ENCODE assay signal across 27 cellular contexts in the genomic region with DNA sequence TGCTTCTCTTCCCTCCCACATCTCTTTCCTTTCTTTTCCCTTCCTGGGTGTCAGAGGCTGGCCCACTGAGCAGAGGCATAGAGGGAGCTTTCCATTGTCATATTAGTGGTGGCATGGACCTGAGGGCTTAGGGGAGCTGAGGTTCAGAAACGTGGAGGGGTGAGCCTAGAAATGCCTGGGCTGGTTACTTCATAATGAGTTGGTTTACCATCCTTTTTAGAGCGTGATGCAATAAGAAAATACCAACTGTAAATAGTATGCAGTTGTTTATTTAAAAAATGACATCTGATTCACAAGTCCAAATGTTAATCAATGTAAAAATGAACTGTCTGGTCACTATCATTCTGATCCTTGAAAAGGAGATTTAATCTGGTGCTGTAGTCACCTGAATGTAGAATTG. TPM values are rescaled to one million over a fixed set of nuclear protein-coding genes. Genes with fewer than 3 reads are reported as not detected.
DNase-seq lines count a peak whose midpoint lies in the region; ATAC-seq, FAIRE-seq and TF ChIP-seq lines count a peak whose summit lies in the region.
"Had no signal": no experiment of that assay in that cellular context is flagged by ENCODE, and none has a peak within 500 bp of the region (broad histone marks: within the 10 kb centered on the region; RNA-seq: fewer than 3 reads in every experiment).

No MANE protein-coding gene starts in this region.

- FAIRE-seq in A549 (lab: Jason Lieb, UNC): no peak
- FAIRE-seq: A204.1, G401.6 had no signal

- H3K27ac Mint-ChIP-seq in H9 (peak overlapping the region in 2 of 3 experiments; percentile 4 to 26; a peak in 2 of 7 replicates), endodermal cell (peak overlapping the region; percentile 71)
- no peak overlapping the region for H3K27ac Mint-ChIP-seq in CD4-positive, alpha-beta T cell
- H3K27ac Mint-ChIP-seq: activated CD4-positive, alpha-beta memory T cell treated with anti-CD3 and anti-CD28 coated beads, Interleukin-2, amount 10 ng/mL, durations not matched to agents 7 days and 5 days; activated naive CD4-positive, alpha-beta T cell treated with anti-CD3 and anti-CD28 coated beads, Interleukin-2, amount 10 ng/mL, durations not matched to agents 7 days and 5 days; activated T-helper 17 cell treated with anti-CD3 and anti-CD28 coated beads, Interleukin-2, amount 50 U/mL, for 72 hours; CD8-positive, alpha-beta memory T cell; naive thymus-derived CD8-positive, alpha-beta T cell; stimulated activated memory B cell treated with anti-CD40 and anti-IgM and Interleukin-4, amounts not matched to agents 10 μg/mL and 1 μg/mL and 100 μg/mL, for 72 hours; T-helper 2 cell treated with Interferon-gamma antibody and Interleukin-4, amounts not matched to agents 5 μg/mL and 100 μg/mL, for 36 hours had no signal

- H3K27ac ChIP-seq in A549 (no peak overlapping the region), H9 (ENCODE audit: insufficient read length, low read depth, low read length) (no peak overlapping the region), endodermal cell (ENCODE audit: low read depth, low read length) (no peak overlapping the region), mesenchymal stem cell (ENCODE audit: low read length, poor library complexity, severe bottlenecking) (no peak overlapping the region), esophagus squamous epithelium (no peak overlapping the region)
- H3K27ac ChIP-seq in CD4-positive, alpha-beta T cell (ENCODE audit: low read depth, low read length): no peak overlapping the region

- no peak for TF ChIP-seq EP300 in A549 (IDR thresholded peaks at IDR 0.05)

- H2BK12ac ChIP-seq in H9 (ENCODE audit: insufficient read length, low read depth, low read length): no peak overlapping the region
- H2BK12ac ChIP-seq in mesenchymal stem cell (ENCODE audit: low read length in 2 of 2): no peak overlapping the region

- H3K9me3 ChIP-seq in A549: no peaks in the 10 kb centered on the region
- no peaks in the 10 kb centered on the region for H3K9me3 ChIP-seq in H9 (ENCODE audit: control insufficient read depth, low read depth, low read length)
- no peaks in the 10 kb centered on the region for H3K9me3 ChIP-seq in endodermal cell (ENCODE audit: control insufficient read depth, low read length)
- H3K9me3 ChIP-seq in mesenchymal stem cell (ENCODE audit: control insufficient read depth, low read length): no peaks in the 10 kb centered on the region
- H3K9me3 ChIP-seq in esophagus squamous epithelium: no peaks in the 10 kb centered on the region
- no peaks in the 10 kb centered on the region for H3K9me3 ChIP-seq in CD4-positive, alpha-beta T cell (ENCODE audit: control insufficient read depth, low read length)
- H3K9me3 ChIP-seq: BE2C had no signal

- H3K36me3 Mint-ChIP-seq in H9 (ENCODE audit: insufficient read depth in 1 of 3, low read depth in 3 of 3) (peaks cover 0 to 2% (median 1%) of the 10 kb centered on the region in 3 experiments; a peak in 2 of 7 replicates), endodermal cell (ENCODE audit: low read depth) (peaks cover 9% of the 10 kb centered on the region)
- H3K36me3 Mint-ChIP-seq in CD4-positive, alpha-beta T cell (ENCODE audit: low read depth): no peaks in the 10 kb centered on the region
- H3K36me3 Mint-ChIP-seq: activated naive CD4-positive, alpha-beta T cell treated with anti-CD3 and anti-CD28 coated beads, Interleukin-2, amount 10 ng/mL, durations not matched to agents 7 days and 5 days; CD8-positive, alpha-beta memory T cell; naive thymus-derived CD8-positive, alpha-beta T cell; stimulated activated memory B cell treated with anti-CD40 and anti-IgM and Interleukin-4, amounts not matched to agents 10 μg/mL and 1 μg/mL and 100 μg/mL, for 72 hours had no signal

- no peak overlapping the region for H3K56ac ChIP-seq in H9 (ENCODE audit: insufficient read length, low read depth, low read length)

- H3K23me2 ChIP-seq in H9 (ENCODE audit: insufficient read length, low read depth, low read length, poor library complexity, severe bottlenecking): no peaks in the 10 kb centered on the region

- H3K23ac ChIP-seq in H9 (ENCODE audit: insufficient read length, low read depth, low read length): no peak overlapping the region
- no peak overlapping the region for H3K23ac ChIP-seq in mesenchymal stem cell (ENCODE audit: low read length in 2 of 2)

- H2BK5ac ChIP-seq in H9 (ENCODE audit: insufficient read length, low read length) (no peak overlapping the region), mesenchymal stem cell (ENCODE audit: low read depth, low read length, poor library complexity, severe bottlenecking) (no peak overlapping the region)

- H3K27me3 Mint-ChIP-seq in H9 (ENCODE audit: low read depth): no peaks in the 10 kb centered on the region
- no peaks in the 10 kb centered on the region for H3K27me3 Mint-ChIP-seq in endodermal cell (ENCODE audit: insufficient read depth)
- H3K27me3 Mint-ChIP-seq in CD4-positive, alpha-beta T cell: no peaks in the 10 kb centered on the region
- H3K27me3 Mint-ChIP-seq: activated naive CD4-positive, alpha-beta T cell treated with anti-CD3 and anti-CD28 coated beads, Interleukin-2, amount 10 ng/mL, durations not matched to agents 7 days and 5 days; activated T-helper 17 cell treated with anti-CD3 and anti-CD28 coated beads, Interleukin-2, amount 50 U/mL, for 72 hours; stimulated activated memory B cell treated with anti-CD40 and anti-IgM and Interleukin-4, amounts not matched to agents 10 μg/mL and 1 μg/mL and 100 μg/mL, for 72 hours had no signal

- CTCF ChIA-PET in A549 (lab: Yijun Ruan, JAX): interaction anchor here (0.6 to 1.3 kb wide), 2 partner anchors 8 to 676 kb away, joined by 3 to 4 read pairs; no protein-coding TSS in a partner anchor
- CTCF ChIA-PET in CD4-positive, alpha-beta T cell (lab: Charles Lee): no interaction called here

- H3K4ac ChIP-seq in H9 (ENCODE audit: low read depth, low read length) (no peak overlapping the region), mesenchymal stem cell (ENCODE audit: low read depth in 1 of 2, low read length in 2 of 2) (no peak overlapping the region)

- H4K5ac ChIP-seq in H9 (ENCODE audit: insufficient read length, low read depth, low read length): no peak overlapping the region

- TF ChIP-seq CTCF in A549 (IDR thresholded peaks at IDR 0.05): no peak
- no peak for TF ChIP-seq CTCF in H9 (conservative IDR thresholded peaks at IDR 0.05)
- no peak for TF ChIP-seq CTCF in endodermal cell (conservative IDR thresholded peaks at IDR 0.05)
- no peak for TF ChIP-seq CTCF in esophagus squamous epithelium (IDR thresholded peaks at IDR 0.05)
- no peak for TF ChIP-seq CTCF in CD4-positive, alpha-beta T cell (IDR thresholded peaks at IDR 0.05)

- no peak overlapping the region for H2BK20ac ChIP-seq in H9 (ENCODE audit: low read depth, low read length, poor library complexity, severe bottlenecking)

- in situ Hi-C loops in G401 (cut with HindIII; ENCODE audit: low sequenced_read_pairs): no loop called here

- H2AK5ac ChIP-seq in H9 (ENCODE audit: insufficient read length, low read length): no peak overlapping the region
- H2AK5ac ChIP-seq in mesenchymal stem cell (ENCODE audit: low read length, severe bottlenecking): no peak overlapping the region

- WGBS in A549 (ENCODE audit: missing lambda C conversion rate): 50% methylated on average over 2 of the region's 2 CpGs
- WGBS in H9 (ENCODE audit: extremely low coverage, insufficient read length, low lambda C conversion rate): no CpG with 5 or more reads among the region's 2 CpGs
- WGBS in endodermal cell (ENCODE audit: insufficient coverage in 1 of 2, insufficient read length in 1 of 2), 2 experiments: 90 to 91% methylated on average over 2 of the region's 2 CpGs
- WGBS in mesenchymal stem cell: 38% methylated on average over 1 of the region's 2 CpGs
- WGBS in esophagus squamous epithelium, 2 donors: 50 to 66% methylated on average over 2 of the region's 2 CpGs

- no peak overlapping the region for H3K4me3 Mint-ChIP-seq in H9
- H3K4me3 Mint-ChIP-seq in endodermal cell: no peak overlapping the region
- no peak overlapping the region for H3K4me3 Mint-ChIP-seq in CD4-positive, alpha-beta T cell
- H3K4me3 Mint-ChIP-seq: activated CD4-positive, alpha-beta memory T cell treated with anti-CD3 and anti-CD28 coated beads, Interleukin-2, amount 10 ng/mL, durations not matched to agents 7 days and 5 days; activated naive CD4-positive, alpha-beta T cell treated with anti-CD3 and anti-CD28 coated beads, Interleukin-2, amount 10 ng/mL, durations not matched to agents 7 days and 5 days; activated T-helper 17 cell treated with anti-CD3 and anti-CD28 coated beads, Interleukin-2, amount 50 U/mL, for 72 hours; CD8-positive, alpha-beta memory T cell; naive thymus-derived CD8-positive, alpha-beta T cell; stimulated activated memory B cell treated with anti-CD40 and anti-IgM and Interleukin-4, amounts not matched to agents 10 μg/mL and 1 μg/mL and 100 μg/mL, for 72 hours; T-helper 2 cell treated with Interferon-gamma antibody and Interleukin-4, amounts not matched to agents 5 μg/mL and 100 μg/mL, for 36 hours had no signal

- TF ChIP-seq POLR2A in A549 (IDR thresholded peaks at IDR 0.05; ENCODE audit: low read length): no peak
- no peak for TF ChIP-seq POLR2A in esophagus squamous epithelium (IDR thresholded peaks at IDR 0.05)

- no peak overlapping the region for H2AFZ ChIP-seq in H9 (ENCODE audit: low read length)
- no peak overlapping the region for H2AFZ ChIP-seq in mesenchymal stem cell (ENCODE audit: low read depth, low read length)

- H3K18ac ChIP-seq in H9 (ENCODE audit: insufficient read length, low read depth, low read length) (no peak overlapping the region), mesenchymal stem cell (ENCODE audit: low read depth in 1 of 2, low read length in 2 of 2) (peak overlapping the region in 1 of 2 experiments; percentile 28)

- H3K79me1 ChIP-seq in H9 (ENCODE audit: insufficient read depth, low read depth, low read length, poor library complexity, severe bottlenecking) (peaks cover 8% of the 10 kb centered on the region), mesenchymal stem cell (replicated peaks; ENCODE audit: low read length, poor library complexity, severe bottlenecking) (peaks cover 20% of the 10 kb centered on the region)

- ATAC-seq in A549: peak in 1 of 2 experiments; percentile 20; a peak in 2 of 6 replicates
- no peak for ATAC-seq in CD4-positive, alpha-beta T cell (ENCODE audit: poor library complexity)
- ATAC-seq: activated T-helper 17 cell treated with anti-CD3 and anti-CD28 coated beads, Interleukin-2, amount 50 U/mL, for 72 hours; left lobe of liver; naive thymus-derived CD8-positive, alpha-beta T cell; stimulated activated memory B cell treated with anti-CD40 and anti-IgM and Interleukin-4, amounts not matched to agents 10 μg/mL and 1 μg/mL and 100 μg/mL, for 72 hours had no signal

- no peak overlapping the region for H4K8ac ChIP-seq in H9 (replicated peaks; ENCODE audit: insufficient read length, low read depth, low read length)
- H4K8ac ChIP-seq in mesenchymal stem cell (ENCODE audit: low read length): no peak overlapping the region

- H3K9me3 Mint-ChIP-seq in H9 (no peaks in the 10 kb centered on the region), endodermal cell (no peaks in the 10 kb centered on the region)
- no peaks in the 10 kb centered on the region for H3K9me3 Mint-ChIP-seq in CD4-positive, alpha-beta T cell
- H3K9me3 Mint-ChIP-seq: activated CD4-positive, alpha-beta memory T cell treated with anti-CD3 and anti-CD28 coated beads, Interleukin-2, amount 10 ng/mL, durations not matched to agents 7 days and 5 days; activated naive CD4-positive, alpha-beta T cell treated with anti-CD3 and anti-CD28 coated beads, Interleukin-2, amount 10 ng/mL, durations not matched to agents 7 days and 5 days; activated T-helper 17 cell treated with anti-CD3 and anti-CD28 coated beads, Interleukin-2, amount 50 U/mL, for 72 hours; CD8-positive, alpha-beta memory T cell; naive thymus-derived CD8-positive, alpha-beta T cell; stimulated activated memory B cell treated with anti-CD40 and anti-IgM and Interleukin-4, amounts not matched to agents 10 μg/mL and 1 μg/mL and 100 μg/mL, for 72 hours; T-helper 2 cell treated with Interferon-gamma antibody and Interleukin-4, amounts not matched to agents 5 μg/mL and 100 μg/mL, for 36 hours had no signal

- H3K79me2 ChIP-seq in H9 (ENCODE audit: insufficient read depth, low read length): no peaks in the 10 kb centered on the region; the same call in 1 of the 2 replicates

- H3K4me1 ChIP-seq in A549 (peaks cover 32% of the 10 kb centered on the region), H9 (ENCODE audit: insufficient read depth, low read length) (no peaks in the 10 kb centered on the region; the same call in 1 of the 2 replicates), endodermal cell (ENCODE audit: control insufficient read depth, insufficient read depth, low read length) (peaks cover 35% of the 10 kb centered on the region), mesenchymal stem cell (ENCODE audit: control insufficient read depth, insufficient read depth, low read depth, low read length) (peaks cover 2% of the 10 kb centered on the region), esophagus squamous epithelium (no peaks in the 10 kb centered on the region)

- POLR2A ChIA-PET in A549 (lab: Yijun Ruan, JAX): no interaction called here
- POLR2A ChIA-PET in CD4-positive, alpha-beta T cell (lab: Charles Lee): no interaction called here

- H3K4me2 ChIP-seq in A549: peak overlapping the region; percentile 26; the same call in 2 of the 3 replicates
- no peak overlapping the region for H3K4me2 ChIP-seq in H9 (ENCODE audit: insufficient read depth, insufficient read length, low read length)
- no peak overlapping the region for H3K4me2 ChIP-seq in mesenchymal stem cell (ENCODE audit: low read length, poor library complexity, severe bottlenecking)

- H3K36me3 ChIP-seq in endodermal cell (ENCODE audit: control insufficient read depth, insufficient read depth, low read length) (peaks cover 36% of the 10 kb centered on the region), mesenchymal stem cell (ENCODE audit: control insufficient read depth in 1 of 2, insufficient read depth in 2 of 2, low read depth in 1 of 2, low read length in 2 of 2) (peaks cover 0 to 88% of the 10 kb centered on the region in 2 experiments), esophagus squamous epithelium (no peaks in the 10 kb centered on the region)

- no peak overlapping the region for H2BK120ac ChIP-seq in H9 (ENCODE audit: low read depth, low read length, poor library complexity, severe bottlenecking)
- H2BK120ac ChIP-seq in mesenchymal stem cell (ENCODE audit: low read depth, low read length): no peak overlapping the region

- H3K14ac ChIP-seq in H9 (ENCODE audit: insufficient read depth, low read length) (no peak overlapping the region), mesenchymal stem cell (ENCODE audit: low read length in 2 of 2) (no peak overlapping the region)

- H4K20me1 ChIP-seq in H9 (ENCODE audit: control insufficient read depth, insufficient read depth, insufficient read length): no peaks in the 10 kb centered on the region

- TF ChIP-seq RAD21 in A549 (conservative IDR thresholded peaks at IDR 0.05 in 1 of 2, IDR thresholded peaks at IDR 0.05 in 1 of 2): no peak

- intact Hi-C loops in esophagus squamous epithelium (cut with DNase I): no loop called here
- intact Hi-C loops in CD4-positive, alpha-beta T cell (cut with DNase I, micrococcal nuclease): no loop called here

- H3K9ac ChIP-seq in H9 (ENCODE audit: extremely low read depth, insufficient read length, low read length) (no peak overlapping the region), endodermal cell (ENCODE audit: extremely low read depth, low read length, poor library complexity, severe bottlenecking) (no peak overlapping the region), mesenchymal stem cell (ENCODE audit: low read length) (no peak overlapping the region)

- H3K4me1 Mint-ChIP-seq in H9 (peaks cover 27 to 32% of the 10 kb centered on the region in 2 experiments), endodermal cell (peaks cover 53% of the 10 kb centered on the region)
- no peaks in the 10 kb centered on the region for H3K4me1 Mint-ChIP-seq in CD4-positive, alpha-beta T cell (ENCODE audit: low read depth)
- H3K4me1 Mint-ChIP-seq: activated naive CD4-positive, alpha-beta T cell treated with anti-CD3 and anti-CD28 coated beads, Interleukin-2, amount 10 ng/mL, durations not matched to agents 7 days and 5 days; activated T-helper 17 cell treated with anti-CD3 and anti-CD28 coated beads, Interleukin-2, amount 50 U/mL, for 72 hours; CD8-positive, alpha-beta memory T cell; naive thymus-derived CD8-positive, alpha-beta T cell; stimulated activated memory B cell treated with anti-CD40 and anti-IgM and Interleukin-4, amounts not matched to agents 10 μg/mL and 1 μg/mL and 100 μg/mL, for 72 hours had no signal

- no peak overlapping the region for H3T11ph ChIP-seq in H9 (ENCODE audit: low read length)

- H3K4me3 ChIP-seq in A549 (no peak overlapping the region), endodermal cell (ENCODE audit: low read length) (no peak overlapping the region), mesenchymal stem cell (ENCODE audit: insufficient read depth in 1 of 2, low read depth in 1 of 2, low read length in 2 of 2) (no peak overlapping the region), esophagus squamous epithelium (no peak overlapping the region)

- H3K27me3 ChIP-seq in H9 (ENCODE audit: insufficient read depth, low read length) (no peaks in the 10 kb centered on the region), endodermal cell (ENCODE audit: control insufficient read depth, insufficient read depth, low read length, poor library complexity, severe bottlenecking) (no peaks in the 10 kb centered on the region), mesenchymal stem cell (ENCODE audit: control insufficient read depth in 1 of 2, insufficient read depth in 1 of 2, low read length in 2 of 2) (no peaks in the 10 kb centered on the region), esophagus squamous epithelium (no peaks in the 10 kb centered on the region)
- H3K27me3 ChIP-seq in CD4-positive, alpha-beta T cell (ENCODE audit: control insufficient read depth, insufficient read depth, low read length): no peaks in the 10 kb centered on the region
- H3K27me3 ChIP-seq: BE2C had no signal

- no peak overlapping the region for H4K91ac ChIP-seq in H9 (ENCODE audit: insufficient read length, low read depth, low read length)
- H4K91ac ChIP-seq in mesenchymal stem cell (ENCODE audit: low read length): no peak overlapping the region

- DNase-seq in A549 (ENCODE audit: low read depth in 1 of 2, low spot score in 1 of 2) (no peak), H9 (no peak), endodermal cell (no peak), mesenchymal stem cell (peak; percentile 20), DMS 273 treated with DMSO at 0.1 percent for 48 hours (lab: John Stamatoyannopoulos, UW) (no peak), esophagus squamous epithelium (lab: John Stamatoyannopoulos, UW) (no peak), G401 (ENCODE audit: low spot score) (no peak)
- no peak for DNase-seq in CD4-positive, alpha-beta T cell
- DNase-seq: activated CD4-positive, alpha-beta memory T cell treated with anti-CD3 and anti-CD28 coated beads, Interleukin-2, amount 10 ng/mL, durations not matched to agents 7 days and 5 days; activated naive CD4-positive, alpha-beta T cell treated with anti-CD3 and anti-CD28 coated beads, Interleukin-2, amount 10 ng/mL, durations not matched to agents 7 days and 5 days; amygdala; BE2C; CD8-positive, alpha-beta memory T cell; hypothalamus; midbrain; naive thymus-derived CD8-positive, alpha-beta T cell; NCI-H1092 treated with DMSO at 0.1 percent for 48 hours; NCI-H1694 treated with DMSO at 0.1 percent for 48 hours; NCI-H82; nucleus accumbens; substantia nigra had no signal

- no peak overlapping the region for H2BK15ac ChIP-seq in H9 (ENCODE audit: low read depth, low read length)
- no peak overlapping the region for H2BK15ac ChIP-seq in mesenchymal stem cell (ENCODE audit: low read depth, poor library complexity, severe bottlenecking)

RNA-seq across cellular contexts. Expression of a gene that starts 46.3 kb away (rescaled TPM):
- polyA plus RNA-seq in A549 (2011; rRNA removed) (154 and 159 TPM in 2 replicates), A549 (2017; fragmentation: RNase III; extraction: RNeasy Plus Mini Kit Qiagen cat#74134 plus additional on column Dnase treatment) (77.7 to 96.4 TPM (median 77.9 TPM) in 3 replicates)
- 37.0 and 40.3 TPM in 2 replicates for polyA plus RNA-seq in A549 (2012; cell fraction: cytosol; rRNA removed)
- polyA plus RNA-seq in A549 (2012; cell fraction: nucleus; rRNA removed): 28.8 and 43.5 TPM in 2 replicates
- 106 and 112 TPM in 2 replicates for polyA minus RNA-seq in A549 (2011; rRNA and poly(A)+ RNA removed)
- total RNA-seq in H9 (2021) (43.2 and 51.4 TPM in 2 replicates), endodermal cell (100 to 1,000 TPM; 145 to 154 TPM), esophagus squamous epithelium (100 to 1,000 TPM in 1 of 4 donors, 10 to 100 TPM in 3; 24.6 to 152 (median 37.5) TPM)
- 55.7 TPM for polyA plus RNA-seq in endodermal cell (2013, experiment 1 of 2)
- 56.3 TPM for polyA plus RNA-seq in endodermal cell (2013, experiment 2 of 2)
- polyA plus RNA-seq in mesenchymal stem cell (2013, experiment 1 of 2): 35.3 TPM
- 35.3 TPM for polyA plus RNA-seq in mesenchymal stem cell (2013, experiment 2 of 2)
- total RNA-seq in G401 (2014; rRNA removed; shearing (Covaris generic)): 32.6 TPM in 1 of 2 replicates, not detected in the other
- total RNA-seq in CD4-positive, alpha-beta T cell: 1 to 10 TPM in 1 of 2 experiments, under 1 TPM in 1; 0.98 to 1.3 TPM
